In genomic region chrX:15336023-15336413, GRCh38 we compare ENCODE assay signal across 8 cellular contexts. TPM values are rescaled to one million over a fixed set of nuclear protein-coding genes. Genes with fewer than 3 reads are reported as not detected.
DNase-seq lines count a peak whose midpoint lies in the region; ATAC-seq and TF ChIP-seq lines count a peak whose summit lies in the region.

No MANE protein-coding gene starts in this region.

- peaks cover 37% of the 10 kb centered on the region for H3K4me1 Mint-ChIP-seq in neural progenitor cell

- H3K27me3 Mint-ChIP-seq in neural progenitor cell (ENCODE audit: insufficient read depth, low read depth): peaks cover 2% of the 10 kb centered on the region

- no peaks in the 10 kb centered on the region for H3K36me3 Mint-ChIP-seq in neural progenitor cell

- TF ChIP-seq CTCF in DND-41 (IDR thresholded peaks at IDR 0.05; ENCODE audit: borderline replicate concordance, extremely low read depth, low read length, poor library complexity, severe bottlenecking): no peak
- no peak for TF ChIP-seq CTCF in neural progenitor cell (IDR thresholded peaks at IDR 0.05)

- H2AFZ ChIP-seq in DND-41 (ENCODE audit: low read depth, low read length): peak overlapping the region; percentile 77
- peak overlapping the region; percentile 5 for H2AFZ ChIP-seq in neural progenitor cell (replicated peaks)

- H3K36me3 ChIP-seq in DND-41 (ENCODE audit: insufficient read depth, low read length): peaks cover 19% of the 10 kb centered on the region
- H3K36me3 ChIP-seq in neural progenitor cell: no peaks in the 10 kb centered on the region

- H3K27ac Mint-ChIP-seq in neural progenitor cell: peak overlapping the region; percentile 86

- peak overlapping the region; percentile 48 for H3K9ac ChIP-seq in DND-41 (ENCODE audit: low read depth, low read length)
- H3K9ac ChIP-seq in neural progenitor cell: no peak overlapping the region

- H3F3A ChIP-seq in neural progenitor cell (ENCODE audit: low read depth): no peaks in the 10 kb centered on the region

- H3K27me3 ChIP-seq in DND-41 (ENCODE audit: insufficient read depth, low read length, poor library complexity) (no peaks in the 10 kb centered on the region), neural progenitor cell (peaks cover 35% of the 10 kb centered on the region)

- peaks cover 28% of the 10 kb centered on the region for H3K79me2 ChIP-seq in DND-41 (ENCODE audit: insufficient read depth, low read length)
- H3K79me2 ChIP-seq in neural progenitor cell (ENCODE audit: low read depth): peaks cover 18% of the 10 kb centered on the region

- H3K4me3 ChIP-seq in DND-41 (ENCODE audit: low read depth in 1 of 2, low read length in 2 of 2) (peak overlapping the region; percentile 34 to 67; a peak in 3 of 4 replicates), neural progenitor cell (peak overlapping the region; percentile 59)

- H3K9me3 ChIP-seq in DND-41 (ENCODE audit: insufficient read depth, low read length, severe bottlenecking) (no peaks in the 10 kb centered on the region), neural progenitor cell (ENCODE audit: low read depth) (no peaks in the 10 kb centered on the region)

- peak overlapping the region; percentile 91 for H3K4me2 ChIP-seq in DND-41 (ENCODE audit: insufficient read depth, low read length)
- H3K4me2 ChIP-seq in neural progenitor cell: peak overlapping the region; percentile 75

- peak overlapping the region; percentile 94 for H3K4me3 Mint-ChIP-seq in neural progenitor cell

- DNase-seq in DND-41: no peak
- DNase-seq in NCI-H1105 (lab: John Stamatoyannopoulos, UW): peak; percentile 27
- peak; percentile 29 for DNase-seq in activated CD4-positive, alpha-beta T cell treated with anti-CD3 and anti-CD28 coated beads, Interleukin-2, amount 50 U/mL, for 1 hour
- peak; percentile 67 for DNase-seq in epithelial cell of prostate (ENCODE audit: low read depth, low spot score)
- DNase-seq in neural progenitor cell (ENCODE audit: low spot score): peak; percentile 35
- DNase-seq in NCI-H526 treated with DMSO at 0.1 percent for 48 hours (lab: John Stamatoyannopoulos, UW): no peak

- H3K4me1 ChIP-seq in DND-41 (ENCODE audit: insufficient read depth, low read length) (peaks cover 19% of the 10 kb centered on the region), neural progenitor cell (peaks cover 16% of the 10 kb centered on the region)

- ATAC-seq in DND-41 (ENCODE audit: insufficient read depth, low read depth): no peak
- no peak for ATAC-seq in GM21390 (IDR thresholded peaks at IDR 0.05; ENCODE audit: unreplicated experiment)
- no peak for ATAC-seq in HG03159 (IDR thresholded peaks at IDR 0.05; ENCODE audit: unreplicated experiment)

- peak overlapping the region; percentile 56 for H3K27ac ChIP-seq in DND-41 (ENCODE audit: low read length)
- peak overlapping the region; percentile 88 for H3K27ac ChIP-seq in epithelial cell of prostate
- H3K27ac ChIP-seq in neural progenitor cell: no peak overlapping the region

- H3K9me3 Mint-ChIP-seq in neural progenitor cell: no peaks in the 10 kb centered on the region

- no peaks in the 10 kb centered on the region; the same call in 1 of the 2 replicates for H4K20me1 ChIP-seq in DND-41 (ENCODE audit: insufficient read depth, low read length)
- H4K20me1 ChIP-seq in neural progenitor cell (ENCODE audit: low read depth): no peaks in the 10 kb centered on the region

RNA-seq across cellular contexts. Expression of gene PIGA, which starts 0.7 kb away (rescaled TPM):
- 17.2 and 23.9 TPM in 2 replicates for total RNA-seq in neural progenitor cell (ENCODE audit: low replicate concordance)

RNA-seq across cellular contexts. Expression of gene ASB11, which starts 20.6 kb away (rescaled TPM):
- not detected in 2 replicates for total RNA-seq in neural progenitor cell (ENCODE audit: low replicate concordance)

RNA-seq across cellular contexts. Expression of gene VEGFD, which starts 48.2 kb away (rescaled TPM):
- 0.46 TPM in 1 of 2 replicates, not detected in the other for total RNA-seq in neural progenitor cell (ENCODE audit: low replicate concordance)

Comparison
In these comparisons a context has a peak if more than half of its experiments do, and no peak if none do; other contexts are left out.
1. DNase-seq: peak in NCI-H1105 (single experiment), activated CD4-positive, alpha-beta T cell treated with anti-CD3 and anti-CD28 coated beads, Interleukin-2, amount 50 U/mL, for 1 hour (single experiment), epithelial cell of prostate (single experiment) and neural progenitor cell (single experiment); none in DND-41 (single experiment) and NCI-H526 treated with DMSO at 0.1 percent for 48 hours (single experiment).